ENCODE assay signal across 10 cellular contexts in the genomic region with DNA sequence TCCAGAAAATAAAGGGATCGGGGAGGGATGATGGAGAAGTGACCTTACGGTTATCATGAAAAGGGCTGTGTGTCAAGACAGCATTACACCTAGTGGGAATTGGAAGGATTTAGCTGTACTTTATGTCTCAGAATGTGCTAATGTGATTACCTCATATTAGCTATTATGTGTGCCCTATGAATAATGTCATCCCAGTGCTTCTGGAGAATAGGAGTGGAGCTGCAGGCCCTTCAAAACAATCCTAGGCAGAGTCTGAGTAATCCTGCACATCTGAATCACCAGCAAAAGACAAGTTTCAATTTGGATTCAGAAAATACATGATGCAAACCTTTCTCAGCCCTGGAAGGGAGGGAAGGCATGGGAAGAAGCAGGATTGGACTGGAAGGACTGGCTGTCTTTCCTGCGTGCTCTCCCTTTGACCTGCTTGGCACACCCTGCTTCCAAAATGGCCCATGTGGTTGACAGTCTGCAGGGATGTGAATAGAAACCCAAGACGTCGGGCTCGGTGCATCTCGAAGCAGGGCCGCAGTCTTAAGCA. TPM values are rescaled to one million over a fixed set of nuclear protein-coding genes. Genes with fewer than 3 reads are reported as not detected.
DNase-seq lines count a peak whose midpoint lies in the region; ATAC-seq and TF ChIP-seq lines count a peak whose summit lies in the region.
"Had no signal": no experiment of that assay in that cellular context is flagged by ENCODE, and none has a peak within 500 bp of the region (broad histone marks: within the 10 kb centered on the region; RNA-seq: fewer than 3 reads in every experiment).

No MANE protein-coding gene starts in this region.

- no peak for TF ChIP-seq CTCF in fibroblast of mammary gland (conservative IDR thresholded peaks at IDR 0.05; ENCODE audit: control insufficient read depth, insufficient read depth, low read depth, low read length)

- DNase-seq in AG08395 (ENCODE audit: low spot score) (peak; percentile 80), RPMI7951 (ENCODE audit: low read depth) (peak; percentile 63), fibroblast of mammary gland (ENCODE audit: low read depth) (peak; percentile 100), nucleus accumbens (lab: John Stamatoyannopoulos, UW) (peak in 41 of 56 donors; percentile 24 to 87 (median 54)), DMS114 treated with DMSO at 0.1 percent for 48 hours (lab: John Stamatoyannopoulos, UW; ENCODE audit: unreplicated experiment) (no peak), SW480 (ENCODE audit: low spot score) (no peak)
- DNase-seq: effector memory CD8-positive, alpha-beta T cell; SW 1271 had no signal

- ATAC-seq in HG02870 (IDR thresholded peaks at IDR 0.05; ENCODE audit: unreplicated experiment), result no peak
- ATAC-seq in GM19035 (IDR thresholded peaks at IDR 0.05; ENCODE audit: unreplicated experiment), result no peak
- ATAC-seq: effector memory CD8-positive, alpha-beta T cell had no signal

- no peak overlapping the region for H3K4me3 ChIP-seq in fibroblast of mammary gland (ENCODE audit: control insufficient read depth, low read depth, low read length)

RNA-seq across cellular contexts. Expression of gene TARBP1, which starts 54.1 kb away (rescaled TPM):
- 24.4 and 27.2 TPM in 2 replicates for total RNA-seq in RPMI7951 (2014; rRNA removed; shearing (Covaris generic))

Comparison
In these comparisons a context has a peak if more than half of its experiments do, and no peak if none do; other contexts are left out.
1. DNase-seq: peak in AG08395 (single experiment), RPMI7951 (single experiment), fibroblast of mammary gland (single experiment) and nucleus accumbens (41 of 56); none in DMS114 treated with DMSO at 0.1 percent for 48 hours (single experiment) and SW480 (single experiment).